ENCODE assay signal across 8 cellular contexts in the genomic region with DNA sequence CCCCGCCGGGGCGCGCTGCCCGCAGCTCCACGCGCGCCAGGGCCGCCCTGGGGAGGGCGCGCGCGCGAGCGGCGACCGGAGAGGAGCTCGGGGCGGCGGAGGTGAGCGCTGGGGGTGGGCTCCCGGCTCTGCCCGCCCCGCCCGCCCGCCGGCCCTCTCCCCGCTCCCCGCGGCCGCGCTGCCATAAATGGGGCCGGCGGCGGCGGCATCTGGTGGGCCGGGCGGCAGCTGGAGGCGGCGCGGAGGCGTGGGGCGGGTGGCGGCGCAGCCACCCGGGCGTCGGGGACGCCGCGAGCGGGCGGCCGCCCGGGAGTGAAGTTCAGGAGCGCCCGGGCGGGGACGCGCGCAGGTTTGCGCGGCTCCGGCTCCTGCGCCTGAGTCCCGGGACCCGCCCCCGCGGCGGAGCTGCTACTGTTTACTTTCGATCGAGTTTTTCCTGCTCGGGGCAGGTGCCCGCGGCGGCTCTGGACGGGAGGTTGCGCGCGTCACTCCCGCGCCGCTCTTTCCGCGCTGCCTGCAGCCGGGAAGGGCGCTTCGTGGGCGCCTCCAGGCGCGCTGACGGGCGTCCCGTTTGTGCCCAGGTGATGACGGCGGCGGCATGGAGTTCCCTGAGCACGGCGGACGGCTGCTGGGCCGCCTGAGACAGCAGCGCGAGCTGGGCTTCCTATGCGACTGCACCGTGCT. TPM values are rescaled to one million over a fixed set of nuclear protein-coding genes. Genes with fewer than 3 reads are reported as not detected.
DNase-seq lines count a peak whose midpoint lies in the region; ATAC-seq and TF ChIP-seq lines count a peak whose summit lies in the region.

A gene (plus strand): TSS at position 502 of the 684 bp plus-strand sequence. CDS start 97 bp downstream, at position 599.

- no peaks in the 10 kb centered on the region for H3K36me3 ChIP-seq in OCI-LY7 (ENCODE audit: insufficient read depth, low read length)

- H3K79me2 ChIP-seq in OCI-LY7 (ENCODE audit: insufficient read depth, low read depth, low read length), result no peaks in the 10 kb centered on the region

- no TSS peak for BruUV-seq in OCI-LY7 (replicated peaks; lab: Mats Ljungman, UMichigan)

- H4K20me1 ChIP-seq in OCI-LY7 (ENCODE audit: insufficient read depth, low read length), result no peaks in the 10 kb centered on the region

- H3K4me3 ChIP-seq in OCI-LY7 (ENCODE audit: low read depth, low read length, poor library complexity, severe bottlenecking), result peak within 1 kb of the TSS; percentile 69

- CTCF ChIA-PET in OCI-LY7 (lab: Charles Lee; ENCODE audit: unreplicated experiment), result no interaction called here

- no peak within 1 kb of the TSS for H3K27ac ChIP-seq in OCI-LY7 (ENCODE audit: low read depth, low read length, poor library complexity, severe bottlenecking)

- TF ChIP-seq CTCF in OCI-LY7 (conservative IDR thresholded peaks at IDR 0.05; ENCODE audit: low read length), result no peak

- H3K4me2 ChIP-seq in OCI-LY7 (ENCODE audit: low read length), result peak within 1 kb of the TSS; percentile 91

- POLR2A ChIA-PET in OCI-LY7 (lab: Charles Lee), result no interaction called here

- intact Hi-C loops in OCI-LY7 (cut with micrococcal nuclease; ENCODE audit: unreplicated experiment), result no loop called here
- intact Hi-C loops in posterior vena cava (cut with DNase I), result no loop called here

- peaks cover 30% of the 10 kb centered on the region for H3K4me1 ChIP-seq in OCI-LY7 (ENCODE audit: insufficient read depth, low read length, poor library complexity, severe bottlenecking)

- DNase-seq in NCI-H1417 (lab: John Stamatoyannopoulos, UW) (peak in 2 of 3 experiments; percentile 76), NCI-H1417 treated with DMSO at 0.1 percent for 48 hours (lab: John Stamatoyannopoulos, UW) (no peak), OCI-LY7 (ENCODE audit: low spot score) (peak; percentile 53), glomerular visceral epithelial cell (ENCODE audit: extremely low spot score) (peak; percentile 57), posterior vena cava (ENCODE audit: low spot score) (peak; percentile 85), foreskin melanocyte (no peak)
- DNase-seq in activated effector memory CD4-positive, alpha-beta T cell treated with anti-CD3 and anti-CD28 coated beads, Interleukin-2, amount 50 U/mL, for 16 hours, result peak; percentile 90

- no peaks in the 10 kb centered on the region for H3K9me3 ChIP-seq in OCI-LY7 (ENCODE audit: low read length)

- peak within 1 kb of the TSS; percentile 45; the same call in 1 of the 2 replicates for H2AFZ ChIP-seq in OCI-LY7 (ENCODE audit: low read length)

- no peaks in the 10 kb centered on the region for H3K9me2 ChIP-seq in OCI-LY7 (ENCODE audit: insufficient read depth, low read length)

- ATAC-seq in HG02970 (IDR thresholded peaks at IDR 0.05; ENCODE audit: low FRiP score, unreplicated experiment), result peak; percentile 36

RNA-seq across cellular contexts. Expression of the gene that starts here (rescaled TPM):
- total RNA-seq in OCI-LY7 (2014; rRNA removed; shearing (Covaris generic)), result 0.98 and 2.4 TPM in 2 replicates
- total RNA-seq in OCI-LY7 (2022) (1.9 and 2.4 TPM in 2 replicates), posterior vena cava (1 to 10 TPM; 3.3 to 3.8 TPM)

Comparison
In these comparisons a context has a peak if more than half of its experiments do, and no peak if none do; other contexts are left out.
1. DNase-seq: peak in NCI-H1417 (2 of 3), OCI-LY7 (single experiment), activated effector memory CD4-positive, alpha-beta T cell treated with anti-CD3 and anti-CD28 coated beads, Interleukin-2, amount 50 U/mL, for 16 hours (single experiment), glomerular visceral epithelial cell (single experiment) and posterior vena cava (single experiment); none in NCI-H1417 treated with DMSO at 0.1 percent for 48 hours (single experiment) and foreskin melanocyte (single experiment).